In the genomic region with DNA sequence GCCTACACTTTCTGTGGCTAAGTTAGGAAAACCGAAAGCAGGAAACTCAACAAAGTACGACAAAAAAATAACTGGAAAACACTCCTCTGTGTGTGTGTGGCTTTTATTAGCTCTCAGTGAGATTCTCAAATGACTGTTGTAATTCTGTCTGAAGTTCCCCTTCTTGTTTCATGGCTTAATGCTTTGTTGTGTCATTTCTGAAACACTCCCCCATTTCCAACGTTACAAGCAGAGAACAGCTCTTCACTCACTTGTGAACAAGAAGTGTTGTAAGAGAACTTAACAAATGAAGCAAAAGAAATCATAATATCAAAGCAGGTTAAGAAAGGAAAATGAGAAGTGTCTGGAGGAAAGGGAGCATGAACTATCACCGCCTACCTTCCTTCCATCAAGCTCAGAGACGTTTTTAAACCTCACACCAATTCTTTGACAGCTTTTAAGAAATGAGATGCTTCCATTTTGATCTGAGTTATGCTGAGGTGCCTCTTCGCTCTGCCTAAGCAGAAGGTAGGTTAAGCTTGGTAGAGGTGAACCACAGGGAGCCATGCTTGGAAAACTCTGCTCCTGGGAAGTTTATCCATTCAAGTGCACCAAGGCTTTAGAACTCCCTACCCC, we compare ENCODE assay signal across 11 cellular contexts. TPM values are rescaled to one million over a fixed set of nuclear protein-coding genes. Genes with fewer than 3 reads are reported as not detected.
A peak's percentile ranks its signal among the peaks of the same experiment; 100 is the strongest.
DNase-seq lines count a peak whose midpoint lies in the region; ATAC-seq, FAIRE-seq and TF ChIP-seq lines count a peak whose summit lies in the region.
"Had no signal": no experiment of that assay in that cellular context is flagged by ENCODE, and none has a peak within 500 bp of the region (broad histone marks: within the 10 kb centered on the region; RNA-seq: fewer than 3 reads in every experiment).

No MANE protein-coding gene starts in this region.

- H3K27ac Mint-ChIP-seq in activated T-helper 2 cell treated with anti-CD3 and anti-CD28 coated beads, Interferon-gamma antibody, Interleukin-2, Interleukin-4, amounts not matched to agents 10 μg/mL and 5 μg/mL and 100 μg/mL, durations not matched to agents 14 hours and 24 hours and 36 hours = peak overlapping the region; percentile 47
- H3K27ac Mint-ChIP-seq: mesothelial cell of epicardium had no signal

- DNase-seq in GM12864 (ENCODE audit: low read depth) = peak; percentile 72
- peak; percentile 39 for DNase-seq in GM20000 (ENCODE audit: low spot score)
- DNase-seq in activated T-helper 2 cell treated with anti-CD3 and anti-CD28 coated beads, Interferon-gamma antibody, Interleukin-2, Interleukin-4, amounts not matched to agents 10 μg/mL and 5 μg/mL and 100 μg/mL, durations not matched to agents 14 hours and 24 hours and 36 hours (ENCODE audit: low spot score) = no peak
- DNase-seq in RPMI8226 = no peak
- DNase-seq in urothelium cell line (ENCODE audit: low spot score) = no peak
- DNase-seq in activated CD8-positive, alpha-beta memory T cell treated with anti-CD3 and anti-CD28 coated beads, Interleukin-2, amount 50 U/mL, for 48 hours = no peak
- DNase-seq in GOT3 (lab: John Stamatoyannopoulos, UW) = no peak
- DNase-seq: DMS 273 treated with DMSO at 0.1 percent for 48 hours had no signal

- H3K4me1 Mint-ChIP-seq in activated T-helper 2 cell treated with anti-CD3 and anti-CD28 coated beads, Interferon-gamma antibody, Interleukin-2, Interleukin-4, amounts not matched to agents 10 μg/mL and 5 μg/mL and 100 μg/mL, durations not matched to agents 14 hours and 24 hours and 36 hours (ENCODE audit: low read depth) = peaks cover 9% of the 10 kb centered on the region

- H3K9me3 Mint-ChIP-seq in activated T-helper 2 cell treated with anti-CD3 and anti-CD28 coated beads, Interferon-gamma antibody, Interleukin-2, Interleukin-4, amounts not matched to agents 10 μg/mL and 5 μg/mL and 100 μg/mL, durations not matched to agents 14 hours and 24 hours and 36 hours = no peaks in the 10 kb centered on the region

- no peak overlapping the region for H3K4me3 Mint-ChIP-seq in activated T-helper 2 cell treated with anti-CD3 and anti-CD28 coated beads, Interferon-gamma antibody, Interleukin-2, Interleukin-4, amounts not matched to agents 10 μg/mL and 5 μg/mL and 100 μg/mL, durations not matched to agents 14 hours and 24 hours and 36 hours (ENCODE audit: low read depth)
- H3K4me3 Mint-ChIP-seq: mesothelial cell of epicardium had no signal

- peak overlapping the region; percentile 9; the same call in 1 of the 2 replicates for H3K4me3 ChIP-seq in GM12864 (ENCODE audit: low read depth, low read length)

- TF ChIP-seq CTCF in GM12864 (IDR thresholded peaks at IDR 0.05; ENCODE audit: low read depth, low read length, missing control alignments) (no peak), GM20000 (IDR thresholded peaks at IDR 0.05; ENCODE audit: extremely low read depth, missing control alignments) (no peak)

- intact Hi-C loops in activated T-helper 2 cell treated with anti-CD3 and anti-CD28 coated beads, Interferon-gamma antibody, Interleukin-2, Interleukin-4, amounts not matched to agents 10 μg/mL and 5 μg/mL and 100 μg/mL, durations not matched to agents 14 hours and 24 hours and 36 hours (cut with micrococcal nuclease) = no loop called here

- peak; percentile 82 for ATAC-seq in HG03342 (IDR thresholded peaks at IDR 0.05; ENCODE audit: unreplicated experiment)

- no peak for FAIRE-seq in urothelium cell line (lab: Jason Lieb, UNC)

- H3K27me3 Mint-ChIP-seq in activated T-helper 2 cell treated with anti-CD3 and anti-CD28 coated beads, Interferon-gamma antibody, Interleukin-2, Interleukin-4, amounts not matched to agents 10 μg/mL and 5 μg/mL and 100 μg/mL, durations not matched to agents 14 hours and 24 hours and 36 hours (ENCODE audit: low read depth) = peaks cover 9% of the 10 kb centered on the region

- no peaks in the 10 kb centered on the region for H3K36me3 Mint-ChIP-seq in activated T-helper 2 cell treated with anti-CD3 and anti-CD28 coated beads, Interferon-gamma antibody, Interleukin-2, Interleukin-4, amounts not matched to agents 10 μg/mL and 5 μg/mL and 100 μg/mL, durations not matched to agents 14 hours and 24 hours and 36 hours (ENCODE audit: low read depth)
- H3K36me3 Mint-ChIP-seq: mesothelial cell of epicardium had no signal

RNA-seq across cellular contexts. Expression of gene SEC62, which starts 12.4 kb away (rescaled TPM):
- 74.2 and 78.4 TPM in 2 replicates for total RNA-seq in activated T-helper 2 cell treated with anti-CD3 and anti-CD28 coated beads, Interferon-gamma antibody, Interleukin-2, Interleukin-4, amounts not matched to agents 10 μg/mL and 5 μg/mL and 100 μg/mL, durations not matched to agents 14 hours and 24 hours and 36 hours

RNA-seq across cellular contexts. Expression of gene SAMD7, which starts 42.9 kb away (rescaled TPM):
- total RNA-seq in activated T-helper 2 cell treated with anti-CD3 and anti-CD28 coated beads, Interferon-gamma antibody, Interleukin-2, Interleukin-4, amounts not matched to agents 10 μg/mL and 5 μg/mL and 100 μg/mL, durations not matched to agents 14 hours and 24 hours and 36 hours = not detected in 2 replicates
- total RNA-seq: HT-29, mesothelial cell of epicardium had no signal

Comparison
In these comparisons a context has a peak if more than half of its experiments do, and no peak if none do; other contexts are left out.
1. DNase-seq: peak in GM12864 (single experiment) and GM20000 (single experiment); none in activated T-helper 2 cell treated with anti-CD3 and anti-CD28 coated beads, Interferon-gamma antibody, Interleukin-2, Interleukin-4, amounts not matched to agents 10 μg/mL and 5 μg/mL and 100 μg/mL, durations not matched to agents 14 hours and 24 hours and 36 hours (single experiment), RPMI8226 (single experiment), urothelium cell line (single experiment), activated CD8-positive, alpha-beta memory T cell treated with anti-CD3 and anti-CD28 coated beads, Interleukin-2, amount 50 U/mL, for 48 hours (single experiment) and GOT3 (single experiment).